In genomic region chr1:248858891-248859889, GRCh38 we compare ENCODE assay signal across 8 cellular contexts. TPM values are rescaled to one million over a fixed set of nuclear protein-coding genes. Genes with fewer than 3 reads are reported as not detected.
DNase-seq lines count a peak whose midpoint lies in the region; ATAC-seq, FAIRE-seq and TF ChIP-seq lines count a peak whose summit lies in the region.

A gene with protein sequence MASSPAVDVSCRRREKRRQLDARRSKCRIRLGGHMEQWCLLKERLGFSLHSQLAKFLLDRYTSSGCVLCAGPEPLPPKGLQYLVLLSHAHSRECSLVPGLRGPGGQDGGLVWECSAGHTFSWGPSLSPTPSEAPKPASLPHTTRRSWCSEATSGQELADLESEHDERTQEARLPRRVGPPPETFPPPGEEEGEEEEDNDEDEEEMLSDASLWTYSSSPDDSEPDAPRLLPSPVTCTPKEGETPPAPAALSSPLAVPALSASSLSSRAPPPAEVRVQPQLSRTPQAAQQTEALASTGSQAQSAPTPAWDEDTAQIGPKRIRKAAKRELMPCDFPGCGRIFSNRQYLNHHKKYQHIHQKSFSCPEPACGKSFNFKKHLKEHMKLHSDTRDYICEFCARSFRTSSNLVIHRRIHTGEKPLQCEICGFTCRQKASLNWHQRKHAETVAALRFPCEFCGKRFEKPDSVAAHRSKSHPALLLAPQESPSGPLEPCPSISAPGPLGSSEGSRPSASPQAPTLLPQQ (minus strand): TSS chr1:248859085. CDS start chr1:248858309, 776 bp downstream.

- H3K27me3 ChIP-seq in left ventricle myocardium inferior (ENCODE audit: low read depth), result no peaks in the 10 kb centered on the region

- no peak for FAIRE-seq in urothelium cell line (lab: Jason Lieb, UNC)

- no peaks in the 10 kb centered on the region for H3K27me3 Mint-ChIP-seq in T-helper 17 cell

- peak; percentile 16 for TF ChIP-seq CTCF in left ventricle myocardium inferior (IDR thresholded peaks at IDR 0.05; ENCODE audit: borderline replicate concordance)

- peak within 1 kb of the TSS; percentile 90 for H3K4me3 Mint-ChIP-seq in T-helper 17 cell

- peak within 1 kb of the TSS; percentile 88 for H3K27ac Mint-ChIP-seq in T-helper 17 cell

- H3K36me3 Mint-ChIP-seq in T-helper 17 cell (ENCODE audit: low read depth), result peaks cover 3% of the 10 kb centered on the region

- peaks cover 6% of the 10 kb centered on the region for H3K36me3 ChIP-seq in left ventricle myocardium inferior

- H3K4me1 ChIP-seq in left ventricle myocardium inferior, result peaks cover 39% of the 10 kb centered on the region

- H3K27ac ChIP-seq in left ventricle myocardium inferior (replicated peaks), result peak within 1 kb of the TSS; percentile 96

- no peaks in the 10 kb centered on the region for H3K9me3 ChIP-seq in T-helper 17 cell (ENCODE audit: control insufficient read depth, low read length, poor library complexity, severe bottlenecking)
- H3K9me3 ChIP-seq in left ventricle myocardium inferior (replicated peaks), result no peaks in the 10 kb centered on the region

- peaks cover 60% of the 10 kb centered on the region for H3K4me1 Mint-ChIP-seq in T-helper 17 cell

- DNase-seq in NCI-H1694 treated with DMSO at 0.1 percent for 48 hours (lab: John Stamatoyannopoulos, UW), result peak; percentile 98
- peak; percentile 93 to 94 (median 94) for DNase-seq in T-helper 17 cell
- DNase-seq in amygdala (lab: John Stamatoyannopoulos, UW), result peak; percentile 73 to 98 (median 92)
- DNase-seq in left ventricle myocardium inferior, result peak; percentile 98
- peak; percentile 92 for DNase-seq in pulmonary artery endothelial cell (ENCODE audit: low read depth, low spot score)
- DNase-seq in urothelium cell line (ENCODE audit: low spot score), result peak; percentile 92

- H3K4me3 ChIP-seq in left ventricle myocardium inferior, result peak within 1 kb of the TSS; percentile 75

- ATAC-seq in GM18502 (IDR thresholded peaks at IDR 0.05; ENCODE audit: poor library complexity, unreplicated experiment) (peak; percentile 79), HG02943 (IDR thresholded peaks at IDR 0.05; ENCODE audit: low read depth, unreplicated experiment) (peak; percentile 71), T-helper 17 cell (peak; percentile 91)

- intact Hi-C loops in left ventricle myocardium inferior (cut with micrococcal nuclease), result no loop called here

RNA-seq across cellular contexts. Expression of the gene that starts here (rescaled TPM):
- total RNA-seq in T-helper 17 cell (10 to 100 TPM; 35.0 to 41.4 TPM), left ventricle myocardium inferior (23.0 TPM), pulmonary artery endothelial cell (8.6 and 15.9 TPM in 2 replicates)

Comparison
In these comparisons a context has a peak if more than half of its experiments do, and no peak if none do; other contexts are left out.
1. Peak in every context shown above with its lines: DNase-seq, ATAC-seq, H3K4me3 ChIP-seq and H3K27ac ChIP-seq.